Comparison of ENCODE assay signal across 14 cellular contexts in genomic region chr1:173860065-173860464, GRCh38. TPM values are rescaled to one million over a fixed set of nuclear protein-coding genes. Genes with fewer than 3 reads are reported as not detected.
"Had no signal": no experiment of that assay in that cellular context is flagged by ENCODE, and none has a peak within 500 bp of the region (broad histone marks: within the 10 kb centered on the region; RNA-seq: fewer than 3 reads in every experiment).

No MANE protein-coding gene starts in this region.

- H3K27me3 Mint-ChIP-seq: central memory CD8-positive, alpha-beta T cell; memory B cell had no signal

- H3K27ac Mint-ChIP-seq: memory B cell, nephron had no signal

- H3K4me3 Mint-ChIP-seq: central memory CD8-positive, alpha-beta T cell; memory B cell; nephron had no signal

- DNase-seq: activated gamma-delta T cell; cortex of kidney; effector CD8-positive, alpha-beta T cell; kidney; left ventricle myocardium inferior; ovary; stimulated activated CD4-positive, alpha-beta T cell treated with anti-CD3 and anti-CD28 coated beads, Interleukin-12 subunit alpha, Interleukin-12 subunit beta, amount 100 ng/mL, for 4 hours; stimulated activated naive CD4-positive, alpha-beta T cell treated with Interleukin-2 at 50 U/mL for 16 hours; T-helper 9 cell had no signal

- ATAC-seq: gastroesophageal sphincter had no signal

- H3K9me3 Mint-ChIP-seq: central memory CD8-positive, alpha-beta T cell; memory B cell; nephron had no signal

RNA-seq across cellular contexts. Expression of gene SERPINC1, which starts 57.1 kb away (rescaled TPM):
- total RNA-seq: gastroesophageal sphincter, left ventricle myocardium inferior, temporal lobe had no signal
